Comparison of ENCODE assay signal across 15 cellular contexts in the genomic region with DNA sequence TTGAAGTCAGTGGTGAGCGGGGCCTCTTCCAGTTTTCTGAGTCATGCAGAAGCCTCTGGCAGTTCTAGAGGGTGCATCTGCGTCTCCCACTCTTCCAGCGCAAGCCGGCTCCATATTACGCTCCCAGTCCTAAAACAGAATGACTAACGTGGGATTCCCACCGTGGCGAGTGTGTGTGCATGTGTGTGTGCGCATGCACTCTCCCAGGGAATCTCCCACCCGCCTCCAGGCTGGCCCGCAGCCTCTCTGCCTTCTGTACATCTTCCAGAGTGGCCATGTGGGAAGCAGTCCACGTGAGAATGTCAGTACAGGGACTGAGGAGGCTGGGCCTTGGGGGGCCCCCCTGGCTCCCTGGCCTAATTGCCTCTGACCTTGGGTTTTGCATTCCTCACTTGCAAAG.
DNase-seq lines count a peak whose midpoint lies in the region; ATAC-seq, FAIRE-seq and TF ChIP-seq lines count a peak whose summit lies in the region.
"Had no signal": no experiment of that assay in that cellular context is flagged by ENCODE, and none has a peak within 500 bp of the region (broad histone marks: within the 10 kb centered on the region; RNA-seq: fewer than 3 reads in every experiment).

No MANE protein-coding gene starts in this region.

- no peaks in the 10 kb centered on the region for H3K36me3 Mint-ChIP-seq in CD14-positive monocyte

- no peak for TF ChIP-seq POLR2A in H54 (IDR thresholded peaks at IDR 0.05; ENCODE audit: low read depth, low read length)

- no peak overlapping the region for H3K4me3 Mint-ChIP-seq in CD14-positive monocyte

- no peak for FAIRE-seq in H54 (lab: Jason Lieb, UNC)

- no peak for ATAC-seq in HG03457 (IDR thresholded peaks at IDR 0.05; ENCODE audit: unreplicated experiment)
- ATAC-seq in HG03095 (IDR thresholded peaks at IDR 0.05; ENCODE audit: unreplicated experiment): no peak

- DNase-seq in AG09309 (ENCODE audit: low read depth) (peak; percentile 90), NCI-H226 (peak; percentile 16), fibroblast of mammary gland (ENCODE audit: low read depth) (peak; percentile 94), occipital lobe (lab: John Stamatoyannopoulos, UW) (peak; percentile 62), H54 (ENCODE audit: insufficient read length, low spot score) (no peak), CD14-positive monocyte (ENCODE audit: low spot score) (no peak)
- DNase-seq: activated CD8-positive, alpha-beta memory T cell treated with anti-CD3 and anti-CD28 coated beads, Interleukin-2, amount 50 U/mL, for 4 hours; foreskin melanocyte; OCI-M1; T-helper 9 cell had no signal

- H3K27me3 Mint-ChIP-seq in CD14-positive monocyte (ENCODE audit: low read depth in 3 of 3): peaks cover 0 to 4% (median 3%) of the 10 kb centered on the region in 3 donors

- H3K27ac Mint-ChIP-seq in CD14-positive monocyte: no peak overlapping the region

- intact Hi-C loops in CD14-positive monocyte (cut with micrococcal nuclease): no loop called here

- TF ChIP-seq CTCF in AG09309 (IDR thresholded peaks at IDR 0.05; ENCODE audit: control insufficient read depth, insufficient read depth, low read depth, low read length, missing control alignments) (no peak), fibroblast of mammary gland (conservative IDR thresholded peaks at IDR 0.05; ENCODE audit: control insufficient read depth, insufficient read depth, low read depth, low read length) (no peak), CD14-positive monocyte (IDR thresholded peaks at IDR 0.05) (no peak)

- peaks cover 0 to 7% (median 1%) of the 10 kb centered on the region in 7 donors for H3K9me3 Mint-ChIP-seq in CD14-positive monocyte

- H3K4me1 Mint-ChIP-seq in CD14-positive monocyte: no peaks in the 10 kb centered on the region

- H3K4me3 ChIP-seq in AG09309 (ENCODE audit: control insufficient read depth, low read depth, low read length): no peak overlapping the region
- no peak overlapping the region for H3K4me3 ChIP-seq in fibroblast of mammary gland (ENCODE audit: control insufficient read depth, low read depth, low read length)
- H3K4me3 ChIP-seq: ascending aorta; BLaER1 treated with 17β-estradiol and CSF1 and Interleukin-3, amounts not matched to agents 10 nM and 100 nM; thoracic aorta had no signal

Comparison
In these comparisons a context has a peak if more than half of its experiments do, and no peak if none do; other contexts are left out.
1. DNase-seq: peak in AG09309 (single experiment), NCI-H226 (single experiment), fibroblast of mammary gland (single experiment) and occipital lobe (single experiment); none in H54 (single experiment) and CD14-positive monocyte (single experiment).